ENCODE assay signal across 1 cellular context in the genomic region with DNA sequence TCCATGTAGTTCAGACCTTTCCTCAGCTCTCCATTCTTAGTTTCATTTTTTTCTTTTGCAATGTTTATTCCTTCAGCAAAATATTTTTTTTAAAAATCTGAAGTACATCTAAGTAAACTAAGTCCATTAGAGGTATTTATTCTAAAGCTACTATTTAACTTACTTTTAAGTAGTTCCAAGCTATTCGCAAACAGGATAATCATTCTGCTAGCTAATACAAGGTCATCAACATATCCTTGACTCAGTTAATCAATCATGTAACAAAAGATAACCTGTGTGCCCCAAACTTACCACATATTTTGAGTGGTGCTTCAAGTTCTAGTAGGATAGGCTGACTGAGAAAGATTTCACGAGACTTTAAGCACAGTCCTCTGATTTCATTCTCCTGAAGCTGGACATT.
TF ChIP-seq lines count a peak whose summit lies in the region.

No MANE protein-coding gene starts in this region.

TF ChIP-seq in GM23338, 12 proteins besides CTCF, POLR2A, EP300 and RAD21:
- TF ChIP-seq, protein P1, sequence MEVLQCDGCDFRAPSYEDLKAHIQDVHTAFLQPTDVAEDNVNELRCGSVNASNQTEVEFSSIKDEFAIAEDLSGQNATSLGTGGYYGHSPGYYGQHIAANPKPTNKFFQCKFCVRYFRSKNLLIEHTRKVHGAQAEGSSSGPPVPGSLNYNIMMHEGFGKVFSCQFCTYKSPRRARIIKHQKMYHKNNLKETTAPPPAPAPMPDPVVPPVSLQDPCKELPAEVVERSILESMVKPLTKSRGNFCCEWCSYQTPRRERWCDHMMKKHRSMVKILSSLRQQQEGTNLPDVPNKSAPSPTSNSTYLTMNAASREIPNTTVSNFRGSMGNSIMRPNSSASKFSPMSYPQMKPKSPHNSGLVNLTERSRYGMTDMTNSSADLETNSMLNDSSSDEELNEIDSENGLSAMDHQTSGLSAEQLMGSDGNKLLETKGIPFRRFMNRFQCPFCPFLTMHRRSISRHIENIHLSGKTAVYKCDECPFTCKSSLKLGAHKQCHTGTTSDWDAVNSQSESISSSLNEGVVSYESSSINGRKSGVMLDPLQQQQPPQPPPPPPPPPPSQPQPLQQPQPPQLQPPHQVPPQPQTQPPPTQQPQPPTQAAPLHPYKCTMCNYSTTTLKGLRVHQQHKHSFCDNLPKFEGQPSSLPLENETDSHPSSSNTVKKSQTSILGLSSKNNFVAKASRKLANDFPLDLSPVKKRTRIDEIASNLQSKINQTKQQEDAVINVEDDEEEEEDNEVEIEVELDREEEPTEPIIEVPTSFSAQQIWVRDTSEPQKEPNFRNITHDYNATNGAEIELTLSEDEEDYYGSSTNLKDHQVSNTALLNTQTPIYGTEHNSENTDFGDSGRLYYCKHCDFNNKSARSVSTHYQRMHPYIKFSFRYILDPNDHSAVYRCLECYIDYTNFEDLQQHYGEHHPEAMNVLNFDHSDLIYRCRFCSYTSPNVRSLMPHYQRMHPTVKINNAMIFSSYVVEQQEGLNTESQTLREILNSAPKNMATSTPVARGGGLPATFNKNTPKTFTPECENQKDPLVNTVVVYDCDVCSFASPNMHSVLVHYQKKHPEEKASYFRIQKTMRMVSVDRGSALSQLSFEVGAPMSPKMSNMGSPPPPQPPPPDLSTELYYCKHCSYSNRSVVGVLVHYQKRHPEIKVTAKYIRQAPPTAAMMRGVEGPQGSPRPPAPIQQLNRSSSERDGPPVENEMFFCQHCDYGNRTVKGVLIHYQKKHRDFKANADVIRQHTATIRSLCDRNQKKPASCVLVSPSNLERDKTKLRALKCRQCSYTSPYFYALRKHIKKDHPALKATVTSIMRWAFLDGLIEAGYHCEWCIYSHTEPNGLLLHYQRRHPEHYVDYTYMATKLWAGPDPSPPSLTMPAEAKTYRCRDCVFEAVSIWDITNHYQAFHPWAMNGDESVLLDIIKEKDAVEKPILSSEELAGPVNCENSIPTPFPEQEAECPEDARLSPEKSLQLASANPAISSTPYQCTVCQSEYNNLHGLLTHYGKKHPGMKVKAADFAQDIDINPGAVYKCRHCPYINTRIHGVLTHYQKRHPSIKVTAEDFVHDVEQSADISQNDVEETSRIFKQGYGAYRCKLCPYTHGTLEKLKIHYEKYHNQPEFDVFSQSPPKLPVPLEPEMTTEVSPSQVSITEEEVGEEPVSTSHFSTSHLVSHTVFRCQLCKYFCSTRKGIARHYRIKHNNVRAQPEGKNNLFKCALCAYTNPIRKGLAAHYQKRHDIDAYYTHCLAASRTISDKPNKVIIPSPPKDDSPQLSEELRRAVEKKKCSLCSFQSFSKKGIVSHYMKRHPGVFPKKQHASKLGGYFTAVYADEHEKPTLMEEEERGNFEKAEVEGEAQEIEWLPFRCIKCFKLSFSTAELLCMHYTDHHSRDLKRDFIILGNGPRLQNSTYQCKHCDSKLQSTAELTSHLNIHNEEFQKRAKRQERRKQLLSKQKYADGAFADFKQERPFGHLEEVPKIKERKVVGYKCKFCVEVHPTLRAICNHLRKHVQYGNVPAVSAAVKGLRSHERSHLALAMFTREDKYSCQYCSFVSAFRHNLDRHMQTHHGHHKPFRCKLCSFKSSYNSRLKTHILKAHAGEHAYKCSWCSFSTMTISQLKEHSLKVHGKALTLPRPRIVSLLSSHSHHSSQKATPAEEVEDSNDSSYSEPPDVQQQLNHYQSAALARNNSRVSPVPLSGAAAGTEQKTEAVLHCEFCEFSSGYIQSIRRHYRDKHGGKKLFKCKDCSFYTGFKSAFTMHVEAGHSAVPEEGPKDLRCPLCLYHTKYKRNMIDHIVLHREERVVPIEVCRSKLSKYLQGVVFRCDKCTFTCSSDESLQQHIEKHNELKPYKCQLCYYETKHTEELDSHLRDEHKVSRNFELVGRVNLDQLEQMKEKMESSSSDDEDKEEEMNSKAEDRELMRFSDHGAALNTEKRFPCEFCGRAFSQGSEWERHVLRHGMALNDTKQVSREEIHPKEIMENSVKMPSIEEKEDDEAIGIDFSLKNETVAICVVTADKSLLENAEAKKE (CRISPR knock-in tag; IDR thresholded peaks at IDR 0.05), result no peak
- TF ChIP-seq JUNB (IDR thresholded peaks at IDR 0.05; ENCODE audit: unreplicated experiment), result no peak
- TF ChIP-seq POLR2AphosphoS5 (IDR thresholded peaks at IDR 0.05; ENCODE audit: low read depth), result no peak
- no peak for TF ChIP-seq ETS1 (IDR thresholded peaks at IDR 0.05)
- TF ChIP-seq EZH2phosphoT487 (IDR thresholded peaks at IDR 0.05; ENCODE audit: unreplicated experiment), result no peak
- TF ChIP-seq, protein P2, sequence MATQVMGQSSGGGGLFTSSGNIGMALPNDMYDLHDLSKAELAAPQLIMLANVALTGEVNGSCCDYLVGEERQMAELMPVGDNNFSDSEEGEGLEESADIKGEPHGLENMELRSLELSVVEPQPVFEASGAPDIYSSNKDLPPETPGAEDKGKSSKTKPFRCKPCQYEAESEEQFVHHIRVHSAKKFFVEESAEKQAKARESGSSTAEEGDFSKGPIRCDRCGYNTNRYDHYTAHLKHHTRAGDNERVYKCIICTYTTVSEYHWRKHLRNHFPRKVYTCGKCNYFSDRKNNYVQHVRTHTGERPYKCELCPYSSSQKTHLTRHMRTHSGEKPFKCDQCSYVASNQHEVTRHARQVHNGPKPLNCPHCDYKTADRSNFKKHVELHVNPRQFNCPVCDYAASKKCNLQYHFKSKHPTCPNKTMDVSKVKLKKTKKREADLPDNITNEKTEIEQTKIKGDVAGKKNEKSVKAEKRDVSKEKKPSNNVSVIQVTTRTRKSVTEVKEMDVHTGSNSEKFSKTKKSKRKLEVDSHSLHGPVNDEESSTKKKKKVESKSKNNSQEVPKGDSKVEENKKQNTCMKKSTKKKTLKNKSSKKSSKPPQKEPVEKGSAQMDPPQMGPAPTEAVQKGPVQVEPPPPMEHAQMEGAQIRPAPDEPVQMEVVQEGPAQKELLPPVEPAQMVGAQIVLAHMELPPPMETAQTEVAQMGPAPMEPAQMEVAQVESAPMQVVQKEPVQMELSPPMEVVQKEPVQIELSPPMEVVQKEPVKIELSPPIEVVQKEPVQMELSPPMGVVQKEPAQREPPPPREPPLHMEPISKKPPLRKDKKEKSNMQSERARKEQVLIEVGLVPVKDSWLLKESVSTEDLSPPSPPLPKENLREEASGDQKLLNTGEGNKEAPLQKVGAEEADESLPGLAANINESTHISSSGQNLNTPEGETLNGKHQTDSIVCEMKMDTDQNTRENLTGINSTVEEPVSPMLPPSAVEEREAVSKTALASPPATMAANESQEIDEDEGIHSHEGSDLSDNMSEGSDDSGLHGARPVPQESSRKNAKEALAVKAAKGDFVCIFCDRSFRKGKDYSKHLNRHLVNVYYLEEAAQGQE (IDR thresholded peaks at IDR 0.05; ENCODE audit: unreplicated experiment), result no peak
- no peak for TF ChIP-seq STAT1 (IDR thresholded peaks at IDR 0.05; ENCODE audit: unreplicated experiment)
- TF ChIP-seq EZH2 (IDR thresholded peaks at IDR 0.05; ENCODE audit: low read depth, unreplicated experiment), result no peak
- TF ChIP-seq ZNF114 (CRISPR knock-in tag; IDR thresholded peaks at IDR 0.05), result no peak
- TF ChIP-seq NANOG (IDR thresholded peaks at IDR 0.05; ENCODE audit: borderline replicate concordance), result no peak
- TF ChIP-seq ZNF331 (CRISPR knock-in tag; IDR thresholded peaks at IDR 0.05; ENCODE audit: low read depth), result no peak
- no peak for TF ChIP-seq CREB1 (CRISPR knock-in tag; IDR thresholded peaks at IDR 0.05; ENCODE audit: low read depth)
TF ChIP-seq in GM23338: peak in this region for 0.
